In genomic region chr11:79610139-79610538, GRCh38 we compare ENCODE assay signal across 26 cellular contexts.
"Had no signal": no experiment of that assay in that cellular context is flagged by ENCODE, and none has a peak within 500 bp of the region (broad histone marks: within the 10 kb centered on the region; RNA-seq: fewer than 3 reads in every experiment).

No MANE protein-coding gene starts in this region.

- H3K79me2 ChIP-seq: parathyroid adenoma had no signal

- H3K4me1 ChIP-seq: parathyroid adenoma, psoas muscle, right lobe of liver, sigmoid colon, stomach, tibial artery, transverse colon, upper lobe of right lung, uterus had no signal

- H3K27ac ChIP-seq: neutrophil, ovary, parathyroid adenoma, psoas muscle, right lobe of liver, sigmoid colon, skin epidermis, stomach, tibial artery, transverse colon, upper lobe of right lung, uterus had no signal

- H2AFZ ChIP-seq: parathyroid adenoma had no signal

- H3K27me3 ChIP-seq: neutrophil, ovary, right lobe of liver, sigmoid colon, tibial artery, transverse colon, upper lobe of right lung, uterus had no signal

- H3K4me3 ChIP-seq: ovary, psoas muscle, right lobe of liver, sigmoid colon, skin epidermis, smooth muscle cell, stomach, tibial artery, transverse colon, upper lobe of right lung, uterus had no signal

- H3K9me3 ChIP-seq: neutrophil, psoas muscle, right lobe of liver, sigmoid colon, tibial artery, transverse colon, upper lobe of right lung, uterus had no signal

- H3K4me2 ChIP-seq: smooth muscle cell had no signal

- DNase-seq: naive B cell; naive thymus-derived CD8-positive, alpha-beta T cell; nephron progenitor cell; ovary; posterior cingulate gyrus; psoas muscle; right cardiac atrium; right lobe of liver; sigmoid colon; stimulated activated CD4-positive, alpha-beta T cell treated with anti-CD3 and anti-CD28 coated beads, Interleukin-15, amount 100 ng/mL, for 24 hours; stimulated activated CD4-positive, alpha-beta T cell treated with anti-CD3 and anti-CD28 coated beads, Interleukin-2, amount 100 ng/mL, for 24 hours; stimulated activated CD4-positive, alpha-beta T cell treated with anti-CD3 and anti-CD28 coated beads, Interleukin-2, amount 100 ng/mL, for 48 hours; stimulated activated CD4-positive, alpha-beta T cell treated with anti-CD3 and anti-CD28 coated beads, Interleukin-4, amount 100 ng/mL, for 24 hours; stimulated activated naive B cell treated with anti-CD40 and anti-IgM and Interleukin-4, amounts not matched to agents 10 μg/mL and 1 μg/mL and 100 μg/mL, for 72 hours; stimulated activated naive CD4-positive, alpha-beta T cell treated with Interleukin-2 at 50 U/mL for 16 hours; stomach; tibial artery; transverse colon; upper lobe of right lung; uterus had no signal

- ATAC-seq: naive thymus-derived CD8-positive, alpha-beta T cell; natural killer cell treated with Interleukin-12 subunit alpha and Interleukin-12 subunit beta and Interleukin-15 and Interleukin-18, amount 100 ng/mL, for 72 hours; psoas muscle; right lobe of liver; stimulated activated effector memory CD8-positive, alpha-beta T cell treated with anti-CD3 and anti-CD28 coated beads, Interleukin-12 subunit alpha, Interleukin-12 subunit beta, amount 100 ng/mL, for 72 hours; stimulated activated naive B cell treated with anti-CD40 and anti-IgM and Interleukin-4, amounts not matched to agents 10 μg/mL and 1 μg/mL and 100 μg/mL, for 72 hours; upper lobe of right lung had no signal

- H3K9ac ChIP-seq: parathyroid adenoma had no signal

- H3K36me3 ChIP-seq: neutrophil, ovary, right lobe of liver, sigmoid colon, stomach, tibial artery, transverse colon, upper lobe of right lung, uterus had no signal
